ENCODE assay signal across 1 cellular context in genomic region chr16:77409311-77409710, GRCh38.
TF ChIP-seq lines count a peak whose summit lies in the region.

No MANE protein-coding gene starts in this region.

TF ChIP-seq in HEK293, 187 proteins besides CTCF, POLR2A, EP300 and RAD21 (continued from another document and continues in another):
- TF ChIP-seq TSHZ1 (tag by site-specific recombination; IDR thresholded peaks at IDR 0.05; ENCODE audit: borderline replicate concordance): peak; percentile 95
- TF ChIP-seq ZNF24 (tag by site-specific recombination; IDR thresholded peaks at IDR 0.05): peak; percentile 78; the same call in 1 of the 2 replicates
- no peak for TF ChIP-seq ZNF114 (tag by site-specific recombination; IDR thresholded peaks at IDR 0.05)
- no peak for TF ChIP-seq ZBTB8A (tag by site-specific recombination; IDR thresholded peaks at IDR 0.05)
- TF ChIP-seq ZNF184 (tag by site-specific recombination; IDR thresholded peaks at IDR 0.05): no peak
- TF ChIP-seq SALL2 (tag by site-specific recombination; IDR thresholded peaks at IDR 0.05; ENCODE audit: borderline replicate concordance): no peak
- TF ChIP-seq ZNF776 (tag by site-specific recombination; IDR thresholded peaks at IDR 0.05; ENCODE audit: borderline replicate concordance): 0 out of 2 replicates have a peak, but pooled peaks have one; percentile 15
- peak; percentile 76; the same call in 1 of the 2 replicates for TF ChIP-seq ZNF10 (tag by site-specific recombination; IDR thresholded peaks at IDR 0.05)
- no peak for TF ChIP-seq ZNF214 (tag by site-specific recombination; IDR thresholded peaks at IDR 0.05; ENCODE audit: borderline replicate concordance)
- TF ChIP-seq ZNF768 (tag by site-specific recombination; IDR thresholded peaks at IDR 0.05): no peak
- peak; percentile 76 for TF ChIP-seq ZSCAN23 (tag by site-specific recombination; IDR thresholded peaks at IDR 0.05)
- peak; percentile 95 for TF ChIP-seq WT1 (tag by site-specific recombination; IDR thresholded peaks at IDR 0.05)
- peak; percentile 73; the same call in 1 of the 2 replicates for TF ChIP-seq ZNF239 (tag by site-specific recombination; IDR thresholded peaks at IDR 0.05)
- TF ChIP-seq AEBP2 (tag by site-specific recombination; IDR thresholded peaks at IDR 0.05; ENCODE audit: borderline replicate concordance): no peak
- TF ChIP-seq ZNF341 (tag by site-specific recombination; IDR thresholded peaks at IDR 0.05; ENCODE audit: low read depth): 0 out of 2 replicates have a peak, but pooled peaks have one; percentile 43
- TF ChIP-seq ZNF394 (tag by site-specific recombination; IDR thresholded peaks at IDR 0.05; ENCODE audit: borderline replicate concordance): peak; percentile 60; the same call in 1 of the 2 replicates
- TF ChIP-seq ZNF514 (tag by site-specific recombination; IDR thresholded peaks at IDR 0.05): no peak
- TF ChIP-seq SP2 (tag by site-specific recombination; IDR thresholded peaks at IDR 0.05): no peak
- peak; percentile 97 for TF ChIP-seq PRDM4 (tag by site-specific recombination; IDR thresholded peaks at IDR 0.05)
- no peak for TF ChIP-seq ZSCAN18 (tag by site-specific recombination; IDR thresholded peaks at IDR 0.05)
- no peak for TF ChIP-seq ZNF791 (tag by site-specific recombination; IDR thresholded peaks at IDR 0.05)
- TF ChIP-seq ZNF623 (tag by site-specific recombination; IDR thresholded peaks at IDR 0.05): no peak; the same call in 1 of the 2 replicates
- no peak for TF ChIP-seq ZNF48 (tag by site-specific recombination; IDR thresholded peaks at IDR 0.05)
- peak; percentile 44; the same call in 1 of the 2 replicates for TF ChIP-seq ZNF19 (tag by site-specific recombination; IDR thresholded peaks at IDR 0.05; ENCODE audit: low read depth)
- no peak for TF ChIP-seq ZNF155 (tag by site-specific recombination; IDR thresholded peaks at IDR 0.05)
- no peak for TF ChIP-seq YY1 (tag by site-specific recombination; IDR thresholded peaks at IDR 0.05)
- TF ChIP-seq ZNF23 (tag by site-specific recombination; IDR thresholded peaks at IDR 0.05; ENCODE audit: borderline replicate concordance): no peak
- TF ChIP-seq RBAK (tag by site-specific recombination; IDR thresholded peaks at IDR 0.05): no peak
- TF ChIP-seq ZNF274 (IDR thresholded peaks at IDR 0.05; ENCODE audit: low read length): no peak
- no peak for TF ChIP-seq ZNF274 (tag by site-specific recombination; IDR thresholded peaks at IDR 0.05; ENCODE audit: borderline replicate concordance)
- no peak for TF ChIP-seq ZNF26 (tag by site-specific recombination; IDR thresholded peaks at IDR 0.05)
- TF ChIP-seq ZNF335 (tag by site-specific recombination; conservative IDR thresholded peaks at IDR 0.05): peak; percentile 43; the same call in 1 of the 2 replicates
- TF ChIP-seq ZNF266 (tag by site-specific recombination; IDR thresholded peaks at IDR 0.05; ENCODE audit: low read depth): no peak
- no peak for TF ChIP-seq GLIS1 (tag by site-specific recombination; IDR thresholded peaks at IDR 0.05)
- TF ChIP-seq ZNF350 (tag by site-specific recombination; IDR thresholded peaks at IDR 0.05): no peak
- peak; percentile 21 for TF ChIP-seq SETDB1 (IDR thresholded peaks at IDR 0.05; ENCODE audit: insufficient read length, low read length)
- TF ChIP-seq ZNF354C (tag by site-specific recombination; IDR thresholded peaks at IDR 0.05; ENCODE audit: borderline replicate concordance, low read depth): no peak
- TF ChIP-seq ZNF677 (tag by site-specific recombination; IDR thresholded peaks at IDR 0.05): no peak
- no peak for TF ChIP-seq ZBTB7A (tag by site-specific recombination; IDR thresholded peaks at IDR 0.05; ENCODE audit: low read depth)
- peak; percentile 98 for TF ChIP-seq IKZF3 (tag by site-specific recombination; IDR thresholded peaks at IDR 0.05)
- TF ChIP-seq ZNF560 (tag by site-specific recombination; IDR thresholded peaks at IDR 0.05; ENCODE audit: borderline replicate concordance): no peak
- TF ChIP-seq ZNF132 (tag by site-specific recombination; IDR thresholded peaks at IDR 0.05; ENCODE audit: borderline replicate concordance): no peak
- no peak for TF ChIP-seq ZBTB48 (tag by site-specific recombination; IDR thresholded peaks at IDR 0.05)
- 0 out of 2 replicates have a peak, but pooled peaks have one; percentile 55 for TF ChIP-seq ZNF18 (tag by site-specific recombination; IDR thresholded peaks at IDR 0.05)
- no peak for TF ChIP-seq ZNF280D (tag by site-specific recombination; IDR thresholded peaks at IDR 0.05)
- peak; percentile 86 for TF ChIP-seq SCRT1 (tag by site-specific recombination; IDR thresholded peaks at IDR 0.05; ENCODE audit: borderline replicate concordance)
- TF ChIP-seq ZNF398 (tag by site-specific recombination; IDR thresholded peaks at IDR 0.05): no peak
